In genomic region chr1:201560328-201561194, GRCh38 we compare ENCODE assay signal across 15 cellular contexts. TPM values are rescaled to one million over a fixed set of nuclear protein-coding genes. Genes with fewer than 3 reads are reported as not detected.
DNase-seq lines count a peak whose midpoint lies in the region; ATAC-seq, FAIRE-seq and TF ChIP-seq lines count a peak whose summit lies in the region.
"Had no signal": no experiment of that assay in that cellular context is flagged by ENCODE, and none has a peak within 500 bp of the region (broad histone marks: within the 10 kb centered on the region; RNA-seq: fewer than 3 reads in every experiment).

No MANE protein-coding gene starts in this region.

- ATAC-seq in A549, result no peak
- ATAC-seq in HCT116, result no peak
- no peak for ATAC-seq in HG03139 (IDR thresholded peaks at IDR 0.05; ENCODE audit: unreplicated experiment)

- H3K79me1 ChIP-seq in neuronal stem cell (ENCODE audit: low read depth, low read length), result peaks cover 3% of the 10 kb centered on the region

- TF ChIP-seq CTCF in A549 (IDR thresholded peaks at IDR 0.05) (no peak), HCT116 (IDR thresholded peaks at IDR 0.05 in 2 of 3, conservative IDR thresholded peaks at IDR 0.05 in 1 of 3; ENCODE audit: borderline replicate concordance in 1 of 3, insufficient read depth in 1 of 3, low read depth in 2 of 3, low read length in 2 of 3) (no peak), chondrocyte (IDR thresholded peaks at IDR 0.05) (no peak), transverse colon (IDR thresholded peaks at IDR 0.05) (no peak)

- H3K4me3 Mint-ChIP-seq in chondrocyte (ENCODE audit: unreplicated experiment), result no peak overlapping the region
- H3K4me3 Mint-ChIP-seq: activated CD4-positive, alpha-beta T cell treated with anti-CD3 and anti-CD28 coated beads for 36 hours had no signal

- WGBS in A549 (ENCODE audit: missing lambda C conversion rate), result 68% methylated on average over 9 of the region's 9 CpGs
- no CpG with 5 or more reads among the region's 9 CpGs for WGBS in neuronal stem cell (ENCODE audit: extremely low coverage in 2 of 2, insufficient read length in 2 of 2, insufficient replicate concordance in 1 of 2), 2 donors
- 79 to 100% methylated on average over 1 to 9 of the region's 9 CpGs for WGBS in transverse colon (ENCODE audit: low coverage in 1 of 2), 2 donors

- H3K36me3 ChIP-seq in HCT116 (ENCODE audit: control insufficient read depth in 1 of 2, insufficient read depth in 2 of 2, low read length in 2 of 2) (no peaks in the 10 kb centered on the region), neuronal stem cell (replicated peaks in 1 of 2; ENCODE audit: control insufficient read depth in 2 of 2, insufficient read depth in 2 of 2, low read length in 2 of 2) (no peaks in the 10 kb centered on the region), transverse colon (no peaks in the 10 kb centered on the region)

- H3K79me2 ChIP-seq in HCT116 (ENCODE audit: insufficient read depth, low read length), result no peaks in the 10 kb centered on the region

- TF ChIP-seq RAD21 in A549 (conservative IDR thresholded peaks at IDR 0.05 in 1 of 2, IDR thresholded peaks at IDR 0.05 in 1 of 2) (no peak), HCT116 (IDR thresholded peaks at IDR 0.05; ENCODE audit: low read depth) (no peak)

- TF ChIP-seq POLR2A in A549 (IDR thresholded peaks at IDR 0.05; ENCODE audit: low read length) (no peak), HCT116 (IDR thresholded peaks at IDR 0.05; ENCODE audit: borderline replicate concordance, extremely low read depth, insufficient read depth, insufficient read length) (no peak), transverse colon (IDR thresholded peaks at IDR 0.05) (no peak)

- BruUV-seq in HCT116 (replicated peaks; lab: Mats Ljungman, UMichigan), result no TSS peak

- TF ChIP-seq EP300 in A549 (IDR thresholded peaks at IDR 0.05) (no peak), transverse colon (IDR thresholded peaks at IDR 0.05; ENCODE audit: low read depth) (no peak)

- no peak for FAIRE-seq in A549 (lab: Jason Lieb, UNC)
- FAIRE-seq: colon, endometrium had no signal

- CTCF ChIA-PET in A549 (lab: Yijun Ruan, JAX), result interaction anchor here (0.6 to 13.2 kb wide), 70 partner anchors 8 to 409 kb away, joined by 3 to 437 read pairs (median 6); no protein-coding TSS in a partner anchor
- CTCF ChIA-PET in HCT116 (lab: Charles Lee), result interaction anchor here (0.6 to 3.7 kb wide), 19 partner anchors 12 to 747 kb away, joined by 3 to 38 read pairs (median 4); no protein-coding TSS in a partner anchor

- H3K27me3 ChIP-seq in HCT116 (ENCODE audit: insufficient read depth, low read length) (no peaks in the 10 kb centered on the region), neuronal stem cell (ENCODE audit: control insufficient read depth in 3 of 3, insufficient read depth in 3 of 3, low read depth in 1 of 3, low read length in 3 of 3) (peaks cover 0 to 2% (median 0%) of the 10 kb centered on the region in 3 experiments), transverse colon (no peaks in the 10 kb centered on the region)

- DNase-seq in A549 (ENCODE audit: low read depth in 1 of 2, low spot score in 1 of 2) (no peak), HCT116 (ENCODE audit: low read depth, low spot score) (no peak), chondrocyte (ENCODE audit: low spot score) (no peak), neuronal stem cell (ENCODE audit: low spot score) (no peak), NCI-H187 treated with DMSO at 0.1 percent for 48 hours (lab: John Stamatoyannopoulos, UW) (no peak), CD1c-positive myeloid dendritic cell (ENCODE audit: extremely low spot score) (no peak), transverse colon (no peak)
- DNase-seq: activated gamma-delta T cell had no signal

- H3K4me1 ChIP-seq in A549 (peaks cover 37% of the 10 kb centered on the region), HCT116 (ENCODE audit: control insufficient read depth in 1 of 2, insufficient read depth in 2 of 2, low read length in 2 of 2) (peaks cover 2 to 17% of the 10 kb centered on the region in 2 experiments; a peak in 3 of 4 replicates), neuronal stem cell (ENCODE audit: control insufficient read depth in 2 of 2, insufficient read depth in 1 of 2, low read depth in 1 of 2, low read length in 2 of 2) (peaks cover 5% of the 10 kb centered on the region in 2 donors), transverse colon (peaks cover 0 to 34% (median 10%) of the 10 kb centered on the region in 4 donors)
- H3K4me1 ChIP-seq: Caco-2 had no signal

- H3K27me3 Mint-ChIP-seq in chondrocyte (ENCODE audit: low read depth), result no peaks in the 10 kb centered on the region
- H3K27me3 Mint-ChIP-seq: activated CD4-positive, alpha-beta T cell treated with anti-CD3 and anti-CD28 coated beads for 36 hours had no signal

- no peaks in the 10 kb centered on the region for H3K9me3 Mint-ChIP-seq in chondrocyte (ENCODE audit: low read depth)

- no peak overlapping the region for H3K4me2 ChIP-seq in A549
- no peak overlapping the region for H3K4me2 ChIP-seq in HCT116 (ENCODE audit: low read length)
- H3K4me2 ChIP-seq in neuronal stem cell (ENCODE audit: insufficient read depth, low read length, poor library complexity, severe bottlenecking), result no peak overlapping the region

- in situ Hi-C loops in transverse colon (cut with MboI; ENCODE audit: low pct_ligation_motif_present in 1 of 4, low pct_unique_long_range_greater_than_20kb in 1 of 4, low sequenced_read_pairs in 3 of 4), result loop anchor here in 3 of 4 donors (5.0 to 25.0 kb wide), 5 partner anchors 134 to 237 kb away; no protein-coding TSS in a partner anchor

- H3K9ac ChIP-seq in HCT116 (ENCODE audit: low read length) (no peak overlapping the region), neuronal stem cell (ENCODE audit: low read depth, low read length, poor library complexity) (no peak overlapping the region)

- no peaks in the 10 kb centered on the region for H4K20me1 ChIP-seq in HCT116 (ENCODE audit: insufficient read depth)

- H3K18ac ChIP-seq in neuronal stem cell (ENCODE audit: low read length), result peak overlapping the region; percentile 50

- H2AFZ ChIP-seq in HCT116 (ENCODE audit: low read depth, low read length, poor library complexity, severe bottlenecking) (peak overlapping the region; percentile 85), neuronal stem cell (ENCODE audit: low read length) (no peak overlapping the region)

- H3K4me3 ChIP-seq in A549 (no peak overlapping the region), HCT116 (replicated peaks in 1 of 2; ENCODE audit: low read depth in 1 of 2, low read length in 2 of 2) (no peak overlapping the region), neuronal stem cell (ENCODE audit: low read length in 2 of 2) (no peak overlapping the region), transverse colon (no peak overlapping the region)
- H3K4me3 ChIP-seq: GM12878 had no signal

- no peak overlapping the region for H2BK5ac ChIP-seq in neuronal stem cell (ENCODE audit: low read length)

- H3K9me2 ChIP-seq in HCT116 (ENCODE audit: insufficient read depth), result no peaks in the 10 kb centered on the region

- H2BK120ac ChIP-seq in neuronal stem cell (ENCODE audit: low read depth, low read length), result no peak overlapping the region

- intact Hi-C loops in HCT116 (cut with micrococcal nuclease), result no loop called here
- intact Hi-C loops in transverse colon (cut with DNase I; ENCODE audit: low total_unique reads), result loop anchor here (1.0 to 10.0 kb wide), 2 partner anchors 140 to 234 kb away; no protein-coding TSS in a partner anchor

- H3K9me3 ChIP-seq in A549 (no peaks in the 10 kb centered on the region), HCT116 (ENCODE audit: control insufficient read depth in 1 of 2, insufficient read depth in 1 of 2, low read depth in 1 of 2, low read length in 2 of 2) (no peaks in the 10 kb centered on the region), neuronal stem cell (replicated peaks in 1 of 2; ENCODE audit: control insufficient read depth in 2 of 2, insufficient read depth in 1 of 2, low read depth in 1 of 2, low read length in 2 of 2) (no peaks in the 10 kb centered on the region), transverse colon (no peaks in the 10 kb centered on the region)
- H3K9me3 ChIP-seq: Caco-2 had no signal

- H2BK15ac ChIP-seq in neuronal stem cell (ENCODE audit: low read length), result no peak overlapping the region

- H3K14ac ChIP-seq in neuronal stem cell (ENCODE audit: low read length), result no peak overlapping the region

- H3K23ac ChIP-seq in neuronal stem cell (ENCODE audit: low read depth, low read length, poor library complexity), result no peak overlapping the region

- no peak overlapping the region for H2AK5ac ChIP-seq in neuronal stem cell (ENCODE audit: low read depth, low read length)

- peak overlapping the region; percentile 59 for H2BK12ac ChIP-seq in neuronal stem cell (ENCODE audit: low read length)

- H3K36me3 Mint-ChIP-seq in chondrocyte (ENCODE audit: low read depth), result no peaks in the 10 kb centered on the region

- RAD21 ChIA-PET in HCT116 (lab: Charles Lee; ENCODE audit: low non-redundant PET in 1 of 2, low total read pairs in 2 of 2, uncharacterized antibody in 2 of 2, unreplicated experiment in 2 of 2), result interaction anchor here (0.6 to 2.6 kb wide), 6 partner anchors 90 to 232 kb away, joined by 3 to 26 read pairs (median 6); no protein-coding TSS in a partner anchor

- H4K91ac ChIP-seq in neuronal stem cell (ENCODE audit: low read depth, low read length, poor library complexity), result peak overlapping the region; percentile 17

- POLR2A ChIA-PET in A549 (lab: Yijun Ruan, JAX) (interaction anchor here (1.0 to 1.5 kb wide), 2 partner anchors 13 to 90 kb away, joined by 3 read pairs; no protein-coding TSS in a partner anchor), HCT116 (lab: Charles Lee) (no interaction called here)

- H3K4me1 Mint-ChIP-seq in chondrocyte (ENCODE audit: low read depth), result peaks cover 71% of the 10 kb centered on the region

- peak overlapping the region; percentile 41 for H3K27ac Mint-ChIP-seq in chondrocyte (ENCODE audit: unreplicated experiment)
- H3K27ac Mint-ChIP-seq: activated CD4-positive, alpha-beta T cell treated with anti-CD3 and anti-CD28 coated beads for 36 hours; progenitor cell of endocrine pancreas had no signal

- H4K8ac ChIP-seq in neuronal stem cell (ENCODE audit: low read depth, low read length), result no peak overlapping the region

- H3K4ac ChIP-seq in neuronal stem cell (ENCODE audit: low read length), result no peak overlapping the region

- H3K27ac ChIP-seq in A549 (peak overlapping the region; percentile 60 to 80), HCT116 (ENCODE audit: low read depth, low read length) (no peak overlapping the region), neuronal stem cell (replicated peaks; ENCODE audit: low read length) (no peak overlapping the region), transverse colon (no peak overlapping the region)

RNA-seq across cellular contexts. Expression of gene NAV1, which starts 21.6 kb away (rescaled TPM):
- polyA plus RNA-seq in A549 (2011; rRNA removed) (3.7 and 6.4 TPM in 2 replicates), A549 (2017; fragmentation: RNase III; extraction: RNeasy Plus Mini Kit Qiagen cat#74134 plus additional on column Dnase treatment) (6.1 to 8.4 TPM (median 6.6 TPM) in 3 replicates)
- polyA plus RNA-seq in A549 (2012; cell fraction: cytosol; rRNA removed), result 2.0 and 3.1 TPM in 2 replicates
- 5.0 and 5.5 TPM in 2 replicates for polyA plus RNA-seq in A549 (2012; cell fraction: nucleus; rRNA removed)
- 11.7 and 12.6 TPM in 2 replicates for polyA minus RNA-seq in A549 (2011; rRNA and poly(A)+ RNA removed)
- total RNA-seq in HCT116 (2021; ENCODE audit: unreplicated experiment) (22.8 TPM), chondrocyte (201 to 294 TPM (median 211 TPM) in 3 replicates), transverse colon (10 to 100 TPM; 13.0 to 40.6 (median 16.9) TPM)
- 9.8 and 11.3 TPM in 2 replicates for polyA plus RNA-seq in HCT116 (2012)
- polyA plus RNA-seq in neuronal stem cell (2013, experiment 1 of 2), result 112 TPM
- 121 TPM for polyA plus RNA-seq in neuronal stem cell (2013, experiment 2 of 2)

RNA-seq across cellular contexts. Expression of gene CSRP1, which starts 53.6 kb away (rescaled TPM):
- polyA plus RNA-seq in A549 (2011; rRNA removed), result 256 and 277 TPM in 2 replicates
- polyA plus RNA-seq in A549 (2012; cell fraction: cytosol; rRNA removed), result 459 and 499 TPM in 2 replicates
- polyA plus RNA-seq in A549 (2012; cell fraction: nucleus; rRNA removed), result 441 and 486 TPM in 2 replicates
- polyA plus RNA-seq in A549 (2017; fragmentation: RNase III; extraction: RNeasy Plus Mini Kit Qiagen cat#74134 plus additional on column Dnase treatment), result 655 to 819 TPM (median 717 TPM) in 3 replicates
- 254 and 273 TPM in 2 replicates for polyA minus RNA-seq in A549 (2011; rRNA and poly(A)+ RNA removed)
- 51.7 TPM for total RNA-seq in HCT116 (2021; ENCODE audit: unreplicated experiment)
- polyA plus RNA-seq in HCT116 (2012), result 77.6 and 98.9 TPM in 2 replicates
- total RNA-seq in chondrocyte, result 1.3 to 7.1 TPM (median 5.9 TPM) in 3 replicates
- 31.8 TPM for polyA plus RNA-seq in neuronal stem cell (2013, experiment 1 of 2)
- polyA plus RNA-seq in neuronal stem cell (2013, experiment 2 of 2), result 29.5 TPM
- total RNA-seq in transverse colon, result 1,000 to 10,000 TPM in 2 of 4 donors, 100 to 1,000 TPM in 2; 697 to 1,474 (median 915) TPM

Comparison
In these comparisons a context has a peak if more than half of its experiments do, and no peak if none do; other contexts are left out.
1. H3K27ac ChIP-seq: peak in A549 (2 of 2); none in HCT116 (single experiment), neuronal stem cell (single experiment) and transverse colon (0 of 4).
2. RNA of gene CSRP1, which starts 53.6 kb away (total RNA-seq): 697 to 1,474 TPM in transverse colon; 51.7 TPM in HCT116 (single experiment) and 1.3 to 7.1 TPM in chondrocyte; every median in the first group is over 10 times any median in the second.